ENCODE assay signal across 3 cellular contexts in genomic region chr6:3330199-3330598, GRCh38.
TF ChIP-seq lines count a peak whose summit lies in the region.

No MANE protein-coding gene starts in this region.

TF ChIP-seq in SK-N-SH, 30 proteins besides CTCF, POLR2A, EP300 and RAD21 (continued from another document and continues in another):
- no peak for TF ChIP-seq IRF3 (IDR thresholded peaks at IDR 0.05; ENCODE audit: low read depth, low read length)
- TF ChIP-seq MAX (IDR thresholded peaks at IDR 0.05; ENCODE audit: low read depth), result no peak
- TF ChIP-seq GATA2 (CRISPR knock-in tag; IDR thresholded peaks at IDR 0.05), result no peak
- TF ChIP-seq REST (IDR thresholded peaks at IDR 0.05; ENCODE audit: low read depth, low read length), result no peak
- no peak for TF ChIP-seq USF2 (IDR thresholded peaks at IDR 0.05; ENCODE audit: borderline replicate concordance, low read depth, low read length)
- TF ChIP-seq ELF1 (IDR thresholded peaks at IDR 0.05), result no peak
- no peak for TF ChIP-seq FOXM1 (IDR thresholded peaks at IDR 0.05; ENCODE audit: low read depth)
- TF ChIP-seq ZBTB33 (IDR thresholded peaks at IDR 0.05; ENCODE audit: borderline replicate concordance, low read depth), result no peak

TF ChIP-seq in SK-N-SH treated with all-trans-retinoic acid at 6 μM for 48 hours, 23 proteins besides CTCF, POLR2A, EP300 and RAD21 (continued from another document):
- TF ChIP-seq PATZ1 (CRISPR knock-in tag; IDR thresholded peaks at IDR 0.05; ENCODE audit: borderline replicate concordance), result no peak

TF ChIP-seq in K562, 482 proteins besides CTCF, POLR2A, EP300 and RAD21 (continued from another document):
- no peak for TF ChIP-seq MNT (conservative IDR thresholded peaks at IDR 0.05)
- TF ChIP-seq POU5F1 (IDR thresholded peaks at IDR 0.05; ENCODE audit: borderline replicate concordance, low read depth, low read length, partially characterized antibody), result no peak
- TF ChIP-seq FIP1L1 (IDR thresholded peaks at IDR 0.05; ENCODE audit: low read depth, low read length, poor library complexity, severe bottlenecking), result no peak
- TF ChIP-seq ZC3H11A (IDR thresholded peaks at IDR 0.05; ENCODE audit: low read depth, low read length), result no peak
- no peak for TF ChIP-seq TEAD4 (IDR thresholded peaks at IDR 0.05; ENCODE audit: low read length)
- no peak for TF ChIP-seq TEAD4 (CRISPR knock-in tag; IDR thresholded peaks at IDR 0.05; ENCODE audit: borderline replicate concordance)
- no peak for TF ChIP-seq JUND (IDR thresholded peaks at IDR 0.05; ENCODE audit: borderline replicate concordance, low read depth, low read length)
- TF ChIP-seq JUND (tag; IDR thresholded peaks at IDR 0.05; ENCODE audit: borderline replicate concordance, low read depth, low read length), result no peak
- no peak for TF ChIP-seq GMEB1 (CRISPR knock-in tag; IDR thresholded peaks at IDR 0.05)
- TF ChIP-seq ZSCAN32 (CRISPR knock-in tag; IDR thresholded peaks at IDR 0.05), result no peak
- no peak for TF ChIP-seq FOXA3 (CRISPR knock-in tag; conservative IDR thresholded peaks at IDR 0.05 in 1 of 2, IDR thresholded peaks at IDR 0.05 in 1 of 2)
- TF ChIP-seq DNMT1 (IDR thresholded peaks at IDR 0.05), result no peak
- TF ChIP-seq ZNF146 (CRISPR knock-in tag; IDR thresholded peaks at IDR 0.05; ENCODE audit: unreplicated experiment), result no peak
- no peak for TF ChIP-seq ZKSCAN1 (IDR thresholded peaks at IDR 0.05; ENCODE audit: low read depth, low read length)
- no peak for TF ChIP-seq TCF7 (IDR thresholded peaks at IDR 0.05; ENCODE audit: borderline replicate concordance)
- TF ChIP-seq ZNF740 (CRISPR knock-in tag; IDR thresholded peaks at IDR 0.05), result 0 out of 2 replicates have a peak, but pooled peaks have one; percentile 42
- no peak for TF ChIP-seq ZNF740 (tag; IDR thresholded peaks at IDR 0.05)
- TF ChIP-seq THAP7 (CRISPR knock-in tag; IDR thresholded peaks at IDR 0.05), result no peak
- TF ChIP-seq ZNF263 (CRISPR knock-in tag; IDR thresholded peaks at IDR 0.05; ENCODE audit: borderline replicate concordance), result 0 out of 2 replicates have a peak, but pooled peaks have one; percentile 28
